In the genomic region with DNA sequence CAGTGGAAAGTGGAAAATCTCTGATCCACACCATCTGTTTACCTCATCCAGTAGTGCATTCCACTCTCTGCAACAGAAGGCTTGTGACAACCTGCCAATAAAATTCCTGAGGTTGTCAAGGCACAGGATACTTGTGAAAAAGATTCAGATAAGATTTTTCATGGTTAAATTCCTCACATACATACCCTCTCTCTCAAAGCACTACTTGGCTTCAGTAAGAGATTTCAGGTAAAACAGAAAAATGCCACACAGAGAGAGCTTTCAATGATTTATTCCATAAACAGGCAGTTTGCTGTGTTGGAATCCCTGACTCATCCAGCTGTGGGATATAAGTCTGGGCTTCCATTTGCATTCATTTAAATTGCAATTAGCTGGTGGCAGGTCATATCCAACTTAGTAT, we compare ENCODE assay signal across 12 cellular contexts.
DNase-seq lines count a peak whose midpoint lies in the region; ATAC-seq and TF ChIP-seq lines count a peak whose summit lies in the region.
"Had no signal": no experiment of that assay in that cellular context is flagged by ENCODE, and none has a peak within 500 bp of the region (broad histone marks: within the 10 kb centered on the region; RNA-seq: fewer than 3 reads in every experiment).

No MANE protein-coding gene starts in this region.

- H2AFZ ChIP-seq in PC-3 (ENCODE audit: low read length): no peak overlapping the region

- no peak for TF ChIP-seq CTCF in PC-3 (conservative IDR thresholded peaks at IDR 0.05; ENCODE audit: low read depth, low read length)

- H3K79me2 ChIP-seq in PC-3 (ENCODE audit: low read length): no peaks in the 10 kb centered on the region

- H3K9me3 ChIP-seq in PC-3 (ENCODE audit: low read length) (no peaks in the 10 kb centered on the region), mesodermal cell (ENCODE audit: control insufficient read depth, low read length) (peaks cover 9% of the 10 kb centered on the region)

- no peaks in the 10 kb centered on the region for H4K20me1 ChIP-seq in PC-3 (ENCODE audit: low read length)

- BruUV-seq in PC-3 (replicated peaks; lab: Mats Ljungman, UMichigan): no TSS peak

- ATAC-seq in PC-3 (peak; percentile 18), esophagus mucosa (no peak)

- intact Hi-C loops in PC-3 (cut with micrococcal nuclease): no loop called here

- CTCF ChIA-PET in PC-3 (lab: Charles Lee): no interaction called here

- no peak overlapping the region for H3K27ac ChIP-seq in PC-3 (ENCODE audit: low read length)
- peak overlapping the region; percentile 33 for H3K27ac ChIP-seq in mesodermal cell (ENCODE audit: low read depth, low read length, severe bottlenecking)

- H3F3A ChIP-seq in PC-3 (ENCODE audit: low read length, unreplicated experiment): peaks cover 5% of the 10 kb centered on the region

- no peak overlapping the region for H3K9ac ChIP-seq in PC-3 (ENCODE audit: low read length)

- no peaks in the 10 kb centered on the region for H3K27me3 ChIP-seq in PC-3 (ENCODE audit: low read length)

- H3K4me3 ChIP-seq in PC-3 (ENCODE audit: low read length) (no peak overlapping the region), mesodermal cell (ENCODE audit: extremely low read depth, insufficient read depth, low read length, poor library complexity, severe bottlenecking) (no peak overlapping the region)

- no peaks in the 10 kb centered on the region for H3K36me3 ChIP-seq in PC-3 (ENCODE audit: low read depth, low read length)
- no peaks in the 10 kb centered on the region for H3K36me3 ChIP-seq in mesodermal cell (ENCODE audit: control insufficient read depth, insufficient read depth, low read length)

- H3K9me2 ChIP-seq in PC-3 (replicated peaks; ENCODE audit: low read length): no peaks in the 10 kb centered on the region

- H3K4me1 ChIP-seq in PC-3 (ENCODE audit: insufficient read depth, low read length): peaks cover 30% of the 10 kb centered on the region
- H3K4me1 ChIP-seq in mesodermal cell (ENCODE audit: control insufficient read depth, insufficient read depth, low read length, poor library complexity, severe bottlenecking): peaks cover 32% of the 10 kb centered on the region

- DNase-seq in Daoy (ENCODE audit: low read depth) (peak; percentile 57), PC-3 (peak; percentile 61), dermis blood vessel endothelial cell (peak; percentile 47), NCI-H446 treated with DMSO at 0.1 percent for 48 hours (lab: John Stamatoyannopoulos, UW) (no peak), SIG-M5 (lab: John Stamatoyannopoulos, UW) (no peak), NCI-H2081 treated with DMSO at 0.1 percent for 48 hours (lab: John Stamatoyannopoulos, UW) (no peak)
- DNase-seq: activated naive CD4-positive, alpha-beta T cell treated with anti-CD3 and anti-CD28 coated beads, Interleukin-2, amount 50 U/mL, for 16 hours; MM.1S; stimulated activated CD4-positive, alpha-beta T cell treated with anti-CD3 and anti-CD28 coated beads, Interleukin-2, amount 100 ng/mL, for 48 hours; stimulated activated naive CD4-positive, alpha-beta T cell treated with Interleukin-2 at 50 U/mL for 16 hours had no signal

- POLR2A ChIA-PET in PC-3 (lab: Charles Lee; ENCODE audit: unreplicated experiment): no interaction called here

- 0 out of 2 replicates have a peak overlapping the region, but pooled peaks have one; percentile 9 for H3K4me2 ChIP-seq in PC-3 (ENCODE audit: low read length)

Comparison
In these comparisons a context has a peak if more than half of its experiments do, and no peak if none do; other contexts are left out.
1. DNase-seq: peak in Daoy (single experiment), PC-3 (single experiment) and dermis blood vessel endothelial cell (single experiment); none in NCI-H446 treated with DMSO at 0.1 percent for 48 hours (single experiment), SIG-M5 (single experiment) and NCI-H2081 treated with DMSO at 0.1 percent for 48 hours (single experiment).